12 cellular contexts compared by ENCODE assay signal in genomic region chr19:3976495-3977241, GRCh38. TPM values are rescaled to one million over a fixed set of nuclear protein-coding genes. Genes with fewer than 3 reads are reported as not detected.
DNase-seq lines count a peak whose midpoint lies in the region; ATAC-seq, FAIRE-seq and TF ChIP-seq lines count a peak whose summit lies in the region.
"Had no signal": no experiment of that assay in that cellular context is flagged by ENCODE, and none has a peak within 500 bp of the region (broad histone marks: within the 10 kb centered on the region; RNA-seq: fewer than 3 reads in every experiment).

No MANE protein-coding gene starts in this region.

- H3K9ac ChIP-seq in HepG2 (ENCODE audit: insufficient read depth, low read depth, low read length): no peak overlapping the region
- no peak overlapping the region for H3K9ac ChIP-seq in MM.1S (ENCODE audit: low read length)

- H3K36me3 ChIP-seq in HepG2 (replicated peaks in 1 of 2; ENCODE audit: control insufficient read depth in 1 of 2, insufficient read depth in 2 of 2, low read length in 2 of 2) (peaks cover 50 to 58% of the 10 kb centered on the region in 2 experiments), MM.1S (replicated peaks; ENCODE audit: insufficient read depth, low read length) (peaks cover 61% of the 10 kb centered on the region)

- TF ChIP-seq CTCF in AG10803 (conservative IDR thresholded peaks at IDR 0.05; ENCODE audit: low read length): no peak
- TF ChIP-seq CTCF in HepG2 (CRISPR knock-in tag; IDR thresholded peaks at IDR 0.05): no peak
- TF ChIP-seq CTCF in MM.1S (IDR thresholded peaks at IDR 0.05; ENCODE audit: low read length): no peak

- H4K20me1 ChIP-seq in HepG2 (ENCODE audit: insufficient read depth, low read length) (peaks cover 62% of the 10 kb centered on the region), MM.1S (ENCODE audit: insufficient read depth, low read length) (peaks cover 62% of the 10 kb centered on the region)

- no peak for TF ChIP-seq EP300 in HepG2 (IDR thresholded peaks at IDR 0.05; ENCODE audit: low read depth in 2 of 2, low read length in 2 of 2)
- TF ChIP-seq EP300 in HepG2 (CRISPR knock-in tag; IDR thresholded peaks at IDR 0.05; ENCODE audit: borderline replicate concordance): no peak

- no peaks in the 10 kb centered on the region for H3K9me3 ChIP-seq in HepG2 (ENCODE audit: low read length)
- H3K9me3 ChIP-seq in MM.1S (replicated peaks; ENCODE audit: insufficient read depth, low read length): no peaks in the 10 kb centered on the region

- peak; percentile 38; the same call in 1 of the 2 replicates for TF ChIP-seq RAD21 in HepG2 (CRISPR knock-in tag; IDR thresholded peaks at IDR 0.05)

- peak; percentile 9 for ATAC-seq in HepG2
- ATAC-seq in HG03095 (IDR thresholded peaks at IDR 0.05; ENCODE audit: unreplicated experiment): no peak

- 100% methylated on average over 11 of the region's 29 CpGs for WGBS in HepG2 (ENCODE audit: low lambda C conversion rate)

- H3K9me2 ChIP-seq in MM.1S (replicated peaks; ENCODE audit: insufficient read depth, low read length): no peaks in the 10 kb centered on the region

- peak; percentile 12 for TF ChIP-seq POLR2A in GM18951 (IDR thresholded peaks at IDR 0.05; ENCODE audit: extremely low read depth, insufficient read depth, insufficient read length)
- 0 out of 4 replicates have a peak, but pooled peaks of 1 of the 2 experiments have one; percentile 53 for TF ChIP-seq POLR2A in HepG2 (IDR thresholded peaks at IDR 0.05; ENCODE audit: insufficient read depth in 1 of 2, low read depth in 2 of 2, low read length in 2 of 2)

- in situ Hi-C loops in GM18951 (cut with MboI; ENCODE audit: low sequenced_read_pairs, unreplicated experiment): no loop called here
- in situ Hi-C loops in HepG2 (cut with HindIII; ENCODE audit: extremely low pct_ligation_motif_present, low pct_unique_long_range_greater_than_20kb): no loop called here

- H3K4me2 ChIP-seq in HepG2 (ENCODE audit: low read depth, low read length) (no peak overlapping the region), MM.1S (ENCODE audit: low read depth, low read length) (no peak overlapping the region)

- no peak overlapping the region for H3K27ac ChIP-seq in HepG2 (ENCODE audit: extremely low read length, insufficient read depth, low read length)
- no peak overlapping the region for H3K27ac ChIP-seq in MM.1S (ENCODE audit: low read length)

- H3K4me1 ChIP-seq in HepG2 (ENCODE audit: insufficient read depth, low read length) (peaks cover 12% of the 10 kb centered on the region), MM.1S (ENCODE audit: low read length) (no peaks in the 10 kb centered on the region)

- FAIRE-seq in HepG2 (lab: Jason Lieb, UNC): no peak

- H3K27me3 ChIP-seq in HepG2 (ENCODE audit: control insufficient read depth in 1 of 2, insufficient read depth in 2 of 2, low read length in 2 of 2) (no peaks in the 10 kb centered on the region), MM.1S (replicated peaks; ENCODE audit: insufficient read depth, low read length) (no peaks in the 10 kb centered on the region)

- POLR2A ChIA-PET in HepG2 (lab: Yijun Ruan, JAX): interaction anchor here (2.8 kb wide), 1 partner anchor 9 kb away, joined by 15 read pairs; the partner anchor contains the start of gene EEF2

- peaks cover 72% of the 10 kb centered on the region for H3F3A ChIP-seq in MM.1S (ENCODE audit: insufficient read depth, low read length)

- CTCF ChIA-PET in HepG2 (lab: Yijun Ruan, JAX; ENCODE audit: low intra/inter-chr PET ratio, low total read pairs): no interaction called here

- peak; percentile 36 for DNase-seq in AG10803 (ENCODE audit: low read depth)
- peak; percentile 34 to 35 for DNase-seq in activated T-cell treated with anti-CD3 and anti-CD28 coated beads, Interleukin-2, amount 50 U/mL, for 48 hours
- no peak for DNase-seq in HepG2 (ENCODE audit: low spot score)
- no peak for DNase-seq in MM.1S
- no peak for DNase-seq in occipital lobe (lab: John Stamatoyannopoulos, UW)
- no peak for DNase-seq in Kasumi-1 (lab: John Stamatoyannopoulos, UW)
- DNase-seq: effector CD4-positive, alpha-beta T cell; NCI-H187 had no signal

- no peak overlapping the region for H3K4me3 ChIP-seq in AG10803 (ENCODE audit: low read length)
- H3K4me3 ChIP-seq in HepG2 (replicated peaks in 1 of 3; ENCODE audit: insufficient read depth in 1 of 3, low read depth in 2 of 3, low read length in 3 of 3): no peak overlapping the region
- H3K4me3 ChIP-seq in MM.1S (ENCODE audit: low read length): no peak overlapping the region

- BruUV-seq in HepG2 (replicated peaks; lab: Mats Ljungman, UMichigan): TSS peak; percentile 36

- H2AFZ ChIP-seq in HepG2 (ENCODE audit: low read length) (no peak overlapping the region), MM.1S (ENCODE audit: low read length) (no peak overlapping the region)

- intact Hi-C loops in HepG2 (cut with micrococcal nuclease; ENCODE audit: unreplicated experiment): no loop called here

- peaks cover 14% of the 10 kb centered on the region for H3K79me2 ChIP-seq in HepG2 (ENCODE audit: insufficient read depth, low read length)
- H3K79me2 ChIP-seq in MM.1S (ENCODE audit: low read length): peaks cover 62% of the 10 kb centered on the region

RNA-seq across cellular contexts. Expression of gene DAPK3, which starts 5.8 kb away (rescaled TPM):
- total RNA-seq in HepG2 (2016; rRNA removed; fragmentation: Illumina TruSeq; extraction: Trizol) (22.0 and 30.5 TPM in 2 replicates), occipital lobe (51.3 TPM)
- 5.0 and 5.5 TPM in 2 replicates for total RNA-seq in HepG2 (2016; cell fraction: cytosol; rRNA removed; fragmentation: Illumina TruSeq; extraction: Trizol; ENCODE audit: low read depth)
- 18.7 and 32.5 TPM in 2 replicates for total RNA-seq in HepG2 (2016; cell fraction: insoluble cytoplasmic fraction; rRNA removed; fragmentation: Illumina TruSeq; extraction: Trizol)
- total RNA-seq in HepG2 (2016; cell fraction: membrane; rRNA removed; fragmentation: Illumina TruSeq; extraction: Trizol): 9.6 and 13.4 TPM in 2 replicates
- 20.1 and 21.1 TPM in 2 replicates for total RNA-seq in HepG2 (2016; cell fraction: nucleus; rRNA removed; fragmentation: Illumina TruSeq; extraction: Trizol)
- 37.3 and 51.9 TPM in 2 replicates for polyA plus RNA-seq in HepG2 (2011; rRNA removed)
- polyA plus RNA-seq in HepG2 (2011; cell fraction: cytosol; rRNA removed): 36.9 and 42.7 TPM in 2 replicates
- 102 and 107 TPM in 2 replicates for polyA plus RNA-seq in HepG2 (2011; cell fraction: nucleus; rRNA removed)
- polyA plus RNA-seq in HepG2 (2012): 20.1 and 33.8 TPM in 2 replicates
- polyA plus RNA-seq in HepG2 (2016; cell fraction: cytosol; fragmentation: Illumina TruSeq; extraction: Trizol; ENCODE audit: low read depth): 2.6 and 2.9 TPM in 2 replicates
- 20.1 and 23.6 TPM in 2 replicates for polyA plus RNA-seq in HepG2 (2016; cell fraction: insoluble cytoplasmic fraction; fragmentation: Illumina TruSeq; extraction: Trizol; ENCODE audit: low read depth)
- polyA plus RNA-seq in HepG2 (2016; cell fraction: membrane; fragmentation: Illumina TruSeq; extraction: Trizol; ENCODE audit: low read depth): 5.9 and 6.0 TPM in 2 replicates
- polyA plus RNA-seq in HepG2 (2016; cell fraction: nucleus; fragmentation: Illumina TruSeq; extraction: Trizol; ENCODE audit: insufficient read depth, low read depth): 45.3 and 46.8 TPM in 2 replicates
- 44.0 and 66.3 TPM in 2 replicates for polyA minus RNA-seq in HepG2 (2011; rRNA and poly(A)+ RNA removed; ENCODE audit: low replicate concordance)
- polyA minus RNA-seq in HepG2 (2011; cell fraction: cytosol; rRNA and poly(A)+ RNA removed): 15.7 and 22.0 TPM in 2 replicates
- 24.7 and 27.2 TPM in 2 replicates for polyA minus RNA-seq in HepG2 (2011; cell fraction: nucleus; rRNA and poly(A)+ RNA removed)

RNA-seq across cellular contexts. Expression of gene EEF2, which starts 8.6 kb away (rescaled TPM):
- total RNA-seq in HepG2 (2016; rRNA removed; fragmentation: Illumina TruSeq; extraction: Trizol): 1,722 and 1,777 TPM in 2 replicates
- total RNA-seq in HepG2 (2016; cell fraction: cytosol; rRNA removed; fragmentation: Illumina TruSeq; extraction: Trizol; ENCODE audit: low read depth): 663 and 837 TPM in 2 replicates
- 1,312 and 1,845 TPM in 2 replicates for total RNA-seq in HepG2 (2016; cell fraction: insoluble cytoplasmic fraction; rRNA removed; fragmentation: Illumina TruSeq; extraction: Trizol)
- 2,334 and 2,783 TPM in 2 replicates for total RNA-seq in HepG2 (2016; cell fraction: membrane; rRNA removed; fragmentation: Illumina TruSeq; extraction: Trizol)
- total RNA-seq in HepG2 (2016; cell fraction: nucleus; rRNA removed; fragmentation: Illumina TruSeq; extraction: Trizol): 709 and 773 TPM in 2 replicates
- polyA plus RNA-seq in HepG2 (2011; rRNA removed): 1,441 and 1,465 TPM in 2 replicates
- 1,619 and 2,301 TPM in 2 replicates for polyA plus RNA-seq in HepG2 (2011; cell fraction: cytosol; rRNA removed)
- 945 and 1,058 TPM in 2 replicates for polyA plus RNA-seq in HepG2 (2011; cell fraction: nucleus; rRNA removed)
- polyA plus RNA-seq in HepG2 (2012): 2,825 and 3,817 TPM in 2 replicates
- 660 and 778 TPM in 2 replicates for polyA plus RNA-seq in HepG2 (2016; cell fraction: cytosol; fragmentation: Illumina TruSeq; extraction: Trizol; ENCODE audit: low read depth)
- 1,198 and 1,548 TPM in 2 replicates for polyA plus RNA-seq in HepG2 (2016; cell fraction: insoluble cytoplasmic fraction; fragmentation: Illumina TruSeq; extraction: Trizol; ENCODE audit: low read depth)
- polyA plus RNA-seq in HepG2 (2016; cell fraction: membrane; fragmentation: Illumina TruSeq; extraction: Trizol; ENCODE audit: low read depth): 1,837 and 2,206 TPM in 2 replicates
- polyA plus RNA-seq in HepG2 (2016; cell fraction: nucleus; fragmentation: Illumina TruSeq; extraction: Trizol; ENCODE audit: insufficient read depth, low read depth): 1,012 and 1,080 TPM in 2 replicates
- 1,462 and 3,209 TPM in 2 replicates for polyA minus RNA-seq in HepG2 (2011; rRNA and poly(A)+ RNA removed; ENCODE audit: low replicate concordance)
- 1,805 and 1,823 TPM in 2 replicates for polyA minus RNA-seq in HepG2 (2011; cell fraction: cytosol; rRNA and poly(A)+ RNA removed)
- 434 and 615 TPM in 2 replicates for polyA minus RNA-seq in HepG2 (2011; cell fraction: nucleus; rRNA and poly(A)+ RNA removed)
- 2,019 TPM for total RNA-seq in occipital lobe

RNA-seq across cellular contexts. Expression of gene PIAS4, which starts 30.9 kb away (rescaled TPM):
- total RNA-seq in HepG2 (2016; rRNA removed; fragmentation: Illumina TruSeq; extraction: Trizol) (20.1 and 22.4 TPM in 2 replicates), occipital lobe (22.5 TPM)
- total RNA-seq in HepG2 (2016; cell fraction: cytosol; rRNA removed; fragmentation: Illumina TruSeq; extraction: Trizol; ENCODE audit: low read depth): 4.3 and 5.1 TPM in 2 replicates
- 16.7 and 23.3 TPM in 2 replicates for total RNA-seq in HepG2 (2016; cell fraction: insoluble cytoplasmic fraction; rRNA removed; fragmentation: Illumina TruSeq; extraction: Trizol)
- total RNA-seq in HepG2 (2016; cell fraction: membrane; rRNA removed; fragmentation: Illumina TruSeq; extraction: Trizol): 9.8 and 11.2 TPM in 2 replicates
- 9.7 and 15.2 TPM in 2 replicates for total RNA-seq in HepG2 (2016; cell fraction: nucleus; rRNA removed; fragmentation: Illumina TruSeq; extraction: Trizol)
- 8.7 and 9.0 TPM in 2 replicates for polyA plus RNA-seq in HepG2 (2011; rRNA removed)
- polyA plus RNA-seq in HepG2 (2011; cell fraction: cytosol; rRNA removed): 11.2 and 43.1 TPM in 2 replicates
- 22.4 and 27.4 TPM in 2 replicates for polyA plus RNA-seq in HepG2 (2011; cell fraction: nucleus; rRNA removed)
- polyA plus RNA-seq in HepG2 (2012): 19.1 and 20.7 TPM in 2 replicates
- polyA plus RNA-seq in HepG2 (2016; cell fraction: cytosol; fragmentation: Illumina TruSeq; extraction: Trizol; ENCODE audit: low read depth): 3.3 and 3.5 TPM in 2 replicates
- 18.2 and 33.3 TPM in 2 replicates for polyA plus RNA-seq in HepG2 (2016; cell fraction: insoluble cytoplasmic fraction; fragmentation: Illumina TruSeq; extraction: Trizol; ENCODE audit: low read depth)
- polyA plus RNA-seq in HepG2 (2016; cell fraction: membrane; fragmentation: Illumina TruSeq; extraction: Trizol; ENCODE audit: low read depth): 5.6 and 5.9 TPM in 2 replicates
- polyA plus RNA-seq in HepG2 (2016; cell fraction: nucleus; fragmentation: Illumina TruSeq; extraction: Trizol; ENCODE audit: insufficient read depth, low read depth): 36.3 and 39.1 TPM in 2 replicates
- polyA minus RNA-seq in HepG2 (2011; rRNA and poly(A)+ RNA removed; ENCODE audit: low replicate concordance): 12.2 and 13.9 TPM in 2 replicates
- 5.1 and 7.7 TPM in 2 replicates for polyA minus RNA-seq in HepG2 (2011; cell fraction: cytosol; rRNA and poly(A)+ RNA removed)
- 14.5 and 15.1 TPM in 2 replicates for polyA minus RNA-seq in HepG2 (2011; cell fraction: nucleus; rRNA and poly(A)+ RNA removed)

RNA-seq across cellular contexts. Expression of gene NMRK2, which starts 43.8 kb away (rescaled TPM):
- not detected in 2 replicates for total RNA-seq in HepG2 (2016; rRNA removed; fragmentation: Illumina TruSeq; extraction: Trizol)
- not detected in 2 replicates for total RNA-seq in HepG2 (2016; cell fraction: cytosol; rRNA removed; fragmentation: Illumina TruSeq; extraction: Trizol; ENCODE audit: low read depth)
- not detected in 2 replicates for total RNA-seq in HepG2 (2016; cell fraction: insoluble cytoplasmic fraction; rRNA removed; fragmentation: Illumina TruSeq; extraction: Trizol)
- total RNA-seq in HepG2 (2016; cell fraction: membrane; rRNA removed; fragmentation: Illumina TruSeq; extraction: Trizol): not detected in 2 replicates
- not detected in 2 replicates for total RNA-seq in HepG2 (2016; cell fraction: nucleus; rRNA removed; fragmentation: Illumina TruSeq; extraction: Trizol)
- not detected in 2 replicates for polyA plus RNA-seq in HepG2 (2011; rRNA removed)
- polyA plus RNA-seq in HepG2 (2011; cell fraction: cytosol; rRNA removed): not detected in 2 replicates
- not detected in 2 replicates for polyA plus RNA-seq in HepG2 (2011; cell fraction: nucleus; rRNA removed)
- not detected in 2 replicates for polyA plus RNA-seq in HepG2 (2012)
- not detected in 2 replicates for polyA plus RNA-seq in HepG2 (2016; cell fraction: cytosol; fragmentation: Illumina TruSeq; extraction: Trizol; ENCODE audit: low read depth)
- not detected in 2 replicates for polyA plus RNA-seq in HepG2 (2016; cell fraction: insoluble cytoplasmic fraction; fragmentation: Illumina TruSeq; extraction: Trizol; ENCODE audit: low read depth)
- polyA plus RNA-seq in HepG2 (2016; cell fraction: membrane; fragmentation: Illumina TruSeq; extraction: Trizol; ENCODE audit: low read depth): not detected in 2 replicates
- not detected in 2 replicates for polyA plus RNA-seq in HepG2 (2016; cell fraction: nucleus; fragmentation: Illumina TruSeq; extraction: Trizol; ENCODE audit: insufficient read depth, low read depth)
- polyA minus RNA-seq in HepG2 (2011; rRNA and poly(A)+ RNA removed; ENCODE audit: low replicate concordance): not detected in 2 replicates
- polyA minus RNA-seq in HepG2 (2011; cell fraction: cytosol; rRNA and poly(A)+ RNA removed): not detected in 2 replicates
- polyA minus RNA-seq in HepG2 (2011; cell fraction: nucleus; rRNA and poly(A)+ RNA removed): not detected in 2 replicates
- total RNA-seq in occipital lobe: not detected
- total RNA-seq: naive thymus-derived CD8-positive, alpha-beta T cell; RPMI7951 had no signal
- polyA plus RNA-seq: naive thymus-derived CD8-positive, alpha-beta T cell had no signal

Comparison
In these comparisons a context has a peak if more than half of its experiments do, and no peak if none do; other contexts are left out.
1. DNase-seq: peak in AG10803 (single experiment) and activated T-cell treated with anti-CD3 and anti-CD28 coated beads, Interleukin-2, amount 50 U/mL, for 48 hours (2 of 2); none in HepG2 (single experiment), MM.1S (single experiment), occipital lobe (single experiment) and Kasumi-1 (0 of 2).